In genomic region chr21:38925923-38926322, GRCh38 we compare ENCODE assay signal across 9 cellular contexts.
A peak's percentile ranks its signal among the peaks of the same experiment; 100 is the strongest.
DNase-seq lines count a peak whose midpoint lies in the region; ATAC-seq, FAIRE-seq and TF ChIP-seq lines count a peak whose summit lies in the region.
"Had no signal": no experiment of that assay in that cellular context is flagged by ENCODE, and none has a peak within 500 bp of the region (broad histone marks: within the 10 kb centered on the region; RNA-seq: fewer than 3 reads in every experiment).

No MANE protein-coding gene starts in this region.

- H3K9me2 ChIP-seq in DOHH2 (replicated peaks; ENCODE audit: control insufficient read depth, low read length) = no peaks in the 10 kb centered on the region

- H2BK12ac ChIP-seq in trophoblast cell (ENCODE audit: low read length) = no peak overlapping the region

- H3K9me3 ChIP-seq in DOHH2 (ENCODE audit: control insufficient read depth, insufficient read depth, low read length) (no peaks in the 10 kb centered on the region; the same call in 1 of the 2 replicates), trophoblast cell (ENCODE audit: insufficient read depth, low read depth, low read length) (no peaks in the 10 kb centered on the region)

- peak overlapping the region; percentile 41 for H4K91ac ChIP-seq in trophoblast cell (ENCODE audit: low read depth, low read length)

- H3K36me3 ChIP-seq in DOHH2 (ENCODE audit: control insufficient read depth, low read length) = no peaks in the 10 kb centered on the region
- no peaks in the 10 kb centered on the region for H3K36me3 ChIP-seq in trophoblast cell (ENCODE audit: control insufficient read depth in 1 of 2, insufficient read depth in 2 of 2, low read length in 2 of 2)

- no peak for TF ChIP-seq CTCF in DOHH2 (IDR thresholded peaks at IDR 0.05; ENCODE audit: low read depth, low read length, poor library complexity, severe bottlenecking)

- H3K4me3 ChIP-seq in DOHH2 (ENCODE audit: low read length) (no peak overlapping the region), trophoblast cell (ENCODE audit: low read depth, low read length) (no peak overlapping the region)

- no peaks in the 10 kb centered on the region for H4K20me1 ChIP-seq in DOHH2 (ENCODE audit: control insufficient read depth, insufficient read depth, low read depth, low read length)

- no peak overlapping the region for H3K9ac ChIP-seq in trophoblast cell (ENCODE audit: low read length)

- H2BK120ac ChIP-seq in trophoblast cell (ENCODE audit: insufficient read depth, low read length, poor library complexity) = no peak overlapping the region

- 0 out of 2 replicates have a peak overlapping the region, but pooled peaks have one; percentile 7 for H3K4me2 ChIP-seq in DOHH2 (ENCODE audit: low read length)
- H3K4me2 ChIP-seq in trophoblast cell (ENCODE audit: low read length) = peak overlapping the region; percentile 34

- no peaks in the 10 kb centered on the region for H3K27me3 ChIP-seq in DOHH2 (ENCODE audit: control insufficient read depth, low read length)
- H3K27me3 ChIP-seq in trophoblast cell (ENCODE audit: insufficient read depth, low read length) = no peaks in the 10 kb centered on the region

- no peak overlapping the region for H3K4ac ChIP-seq in trophoblast cell (ENCODE audit: low read depth, low read length)

- H3K79me2 ChIP-seq in DOHH2 (ENCODE audit: control insufficient read depth, low read length) (no peaks in the 10 kb centered on the region), trophoblast cell (ENCODE audit: control insufficient read depth, insufficient read depth, low read length, poor library complexity) (no peaks in the 10 kb centered on the region)

- ATAC-seq in GM18520 (IDR thresholded peaks at IDR 0.05; ENCODE audit: unreplicated experiment) = no peak
- ATAC-seq: activated CD8-positive, alpha-beta T cell treated with anti-CD3 and anti-CD28 coated beads for 36 hours had no signal

- H3K27ac ChIP-seq in DOHH2 (ENCODE audit: low read depth, low read length) = no peak overlapping the region
- peak overlapping the region; percentile 39 for H3K27ac ChIP-seq in trophoblast cell (ENCODE audit: low read depth, low read length)

- peaks cover 2% of the 10 kb centered on the region for H3K79me1 ChIP-seq in trophoblast cell (ENCODE audit: low read length)

- DNase-seq in RCC 7860 (ENCODE audit: low spot score) (peak; percentile 88), fibroblast of peridontal ligament (ENCODE audit: extremely low read depth) (peak; percentile 90), trophoblast cell (no peak), COLO668 (lab: John Stamatoyannopoulos, UW; ENCODE audit: unreplicated experiment) (no peak), activated gamma-delta T cell treated with Interleukin-2 at 50 U/mL for 16 hours (no peak), T-helper 9 cell (no peak)
- DNase-seq: activated CD8-positive, alpha-beta T cell treated with anti-CD3 and anti-CD28 coated beads for 36 hours had no signal

- H4K8ac ChIP-seq in trophoblast cell (ENCODE audit: low read depth, low read length) = no peak overlapping the region

- no peak overlapping the region for H3K23ac ChIP-seq in trophoblast cell (ENCODE audit: low read length)

- no peak overlapping the region for H3K14ac ChIP-seq in trophoblast cell (ENCODE audit: low read length)

- no peak overlapping the region for H3K18ac ChIP-seq in trophoblast cell (ENCODE audit: low read length)

- no peak overlapping the region for H2AFZ ChIP-seq in trophoblast cell (ENCODE audit: insufficient read depth, low read length, poor library complexity)

- FAIRE-seq in RCC 7860 (lab: Jason Lieb, UNC) = peak; percentile 91

- H3K4me1 ChIP-seq in DOHH2 (ENCODE audit: control insufficient read depth, low read length) = peaks cover 5% of the 10 kb centered on the region; the same call in 1 of the 2 replicates
- H3K4me1 ChIP-seq in trophoblast cell (ENCODE audit: control insufficient read depth in 1 of 2, insufficient read depth in 2 of 2, low read length in 2 of 2) = peaks cover 7% of the 10 kb centered on the region in 2 experiments

- H4K12ac ChIP-seq in trophoblast cell (ENCODE audit: low read depth, low read length) = no peak overlapping the region

- no peak overlapping the region for H2AK5ac ChIP-seq in trophoblast cell (ENCODE audit: low read length)

- WGBS in trophoblast cell (ENCODE audit: extremely low coverage, insufficient coverage, insufficient read length) = no CpG with 5 or more reads among the region's 7 CpGs

- H3F3A ChIP-seq in DOHH2 (ENCODE audit: control insufficient read depth, insufficient read depth) = no peaks in the 10 kb centered on the region

- no peak overlapping the region for H2BK5ac ChIP-seq in trophoblast cell (ENCODE audit: low read depth, low read length, poor library complexity)

Comparison
In these comparisons a context has a peak if more than half of its experiments do, and no peak if none do; other contexts are left out.
1. DNase-seq: peak in RCC 7860 (single experiment) and fibroblast of peridontal ligament (single experiment); none in trophoblast cell (0 of 2), COLO668 (single experiment), activated gamma-delta T cell treated with Interleukin-2 at 50 U/mL for 16 hours (single experiment) and T-helper 9 cell (single experiment).